ENCODE assay signal across 10 cellular contexts in the genomic region with DNA sequence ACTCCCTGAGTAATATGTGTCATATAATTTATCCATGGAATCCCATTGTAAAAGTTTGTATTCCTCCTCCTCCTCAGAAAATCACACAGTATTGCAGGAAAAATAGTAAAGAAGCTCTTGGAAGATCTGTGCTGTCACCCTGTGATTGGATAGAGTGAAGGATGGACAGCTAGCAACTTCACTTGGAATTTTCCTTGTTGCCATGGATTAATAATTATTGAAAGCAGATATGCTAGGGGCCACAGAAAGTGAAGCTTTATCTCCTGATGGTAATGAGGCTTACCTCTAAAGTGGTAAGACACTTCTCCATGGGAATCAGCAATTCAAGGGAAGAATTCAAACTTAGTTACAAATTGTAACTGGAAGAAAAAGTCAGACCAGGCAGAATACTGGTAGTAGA. TPM values are rescaled to one million over a fixed set of nuclear protein-coding genes. Genes with fewer than 3 reads are reported as not detected.
"Had no signal": no experiment of that assay in that cellular context is flagged by ENCODE, and none has a peak within 500 bp of the region (broad histone marks: within the 10 kb centered on the region; RNA-seq: fewer than 3 reads in every experiment).

No MANE protein-coding gene starts in this region.

- H2AFZ ChIP-seq: GM23248 had no signal

- H3K36me3 ChIP-seq: HAP-1 had no signal

- H3K27ac ChIP-seq: GM23248 had no signal

- DNase-seq: GM23248, GOT3, H7, HFFc6, KBM-7 had no signal

- H3K9me3 Mint-ChIP-seq: HFFc6, IgD-negative memory B cell had no signal

- H3K4me3 ChIP-seq: GM23248, HAP-1 had no signal

- H3K9me3 ChIP-seq: HAP-1 had no signal

- H3K4me3 Mint-ChIP-seq: HFFc6, IgD-negative memory B cell had no signal

- H3K36me3 Mint-ChIP-seq: IgD-negative memory B cell had no signal

- H3K9ac ChIP-seq: GM23248 had no signal

- H3K27me3 Mint-ChIP-seq: IgD-negative memory B cell had no signal

- H3K4me1 ChIP-seq: HAP-1 had no signal

- FAIRE-seq: HTR-8/SVneo had no signal

- ATAC-seq: HCT116 had no signal

- H3K27ac Mint-ChIP-seq: HFFc6, IgD-negative memory B cell had no signal

- H3K4me1 Mint-ChIP-seq: IgD-negative memory B cell had no signal

RNA-seq across cellular contexts. Expression of gene PHYHIPL, which starts 48.8 kb away (rescaled TPM):
- total RNA-seq: GM23248, H7, HFFc6, HT-29 had no signal
- polyA plus RNA-seq: GM23248, IgD-negative memory B cell had no signal
